ENCODE assay signal across 1 cellular context in genomic region chr19:10695401-10696398, GRCh38.
A peak's percentile ranks its signal among the peaks of the same experiment; 100 is the strongest.
TF ChIP-seq lines count a peak whose summit lies in the region.

No MANE protein-coding gene starts in this region.

TF ChIP-seq in HepG2, 621 proteins besides CTCF, POLR2A, EP300 and RAD21 (continued from another document and continues in another):
- TF ChIP-seq ZSCAN5A (CRISPR knock-in tag; IDR thresholded peaks at IDR 0.05; ENCODE audit: borderline replicate concordance) (peak; percentile 37; the same call in 1 of the 2 replicates), RELA (CRISPR knock-in tag; IDR thresholded peaks at IDR 0.05) (0 out of 2 replicates have a peak, but pooled peaks have one; percentile 33), ZSCAN22 (CRISPR knock-in tag; IDR thresholded peaks at IDR 0.05) (0 out of 2 replicates have a peak, but pooled peaks have one; percentile 36), ZNF891 (CRISPR knock-in tag; IDR thresholded peaks at IDR 0.05) (peak; percentile 98), ZNF746 (CRISPR knock-in tag; IDR thresholded peaks at IDR 0.05) (peak; percentile 26; the same call in 1 of the 2 replicates), BCL6 (CRISPR knock-in tag; IDR thresholded peaks at IDR 0.05) (peak; percentile 68), PRDM15 (CRISPR knock-in tag; IDR thresholded peaks at IDR 0.05) (peak; percentile 59; the same call in 1 of the 2 replicates), SIN3A (IDR thresholded peaks at IDR 0.05; ENCODE audit: borderline replicate concordance, low read depth, low read length) (peak; percentile 99), RXRB (CRISPR knock-in tag; IDR thresholded peaks at IDR 0.05; ENCODE audit: borderline replicate concordance) (peak; percentile 55; the same call in 1 of the 2 replicates), ZNF44 (CRISPR knock-in tag; IDR thresholded peaks at IDR 0.05) (no peak), ZNF543 (CRISPR knock-in tag; IDR thresholded peaks at IDR 0.05) (peak; percentile 85; the same call in 1 of the 2 replicates), ZNF75D (CRISPR knock-in tag; IDR thresholded peaks at IDR 0.05; ENCODE audit: borderline replicate concordance) (0 out of 2 replicates have a peak, but pooled peaks have one; percentile 41), PLRG1 (conservative IDR thresholded peaks at IDR 0.05) (no peak), ZNF839 (CRISPR knock-in tag; IDR thresholded peaks at IDR 0.05; ENCODE audit: borderline replicate concordance) (no peak), KLF15 (CRISPR knock-in tag; IDR thresholded peaks at IDR 0.05; ENCODE audit: borderline replicate concordance) (0 out of 2 replicates have a peak, but pooled peaks have one; percentile 83), ZNF235 (CRISPR knock-in tag; IDR thresholded peaks at IDR 0.05; ENCODE audit: borderline replicate concordance) (peak; percentile 97; the same call in 1 of the 2 replicates), HNRNPUL1 (IDR thresholded peaks at IDR 0.05; ENCODE audit: low read depth, low read length) (no peak), FOXK1 (CRISPR knock-in tag; IDR thresholded peaks at IDR 0.05; ENCODE audit: borderline replicate concordance, low read depth) (peak; percentile 83), ZNF709 (CRISPR knock-in tag; IDR thresholded peaks at IDR 0.05) (peak; percentile 93), ZNF564 (CRISPR knock-in tag; IDR thresholded peaks at IDR 0.05) (peak; percentile 84), KLF12 (CRISPR knock-in tag; IDR thresholded peaks at IDR 0.05; ENCODE audit: borderline replicate concordance) (peak; percentile 60; the same call in 1 of the 2 replicates), JARID2 (CRISPR knock-in tag; IDR thresholded peaks at IDR 0.05; ENCODE audit: insufficient replicate concordance) (peak; percentile 85), GATAD1 (CRISPR knock-in tag; IDR thresholded peaks at IDR 0.05) (peak; percentile 78), ZNF878 (CRISPR knock-in tag; IDR thresholded peaks at IDR 0.05) (peak; percentile 52; the same call in 1 of the 2 replicates), MEIS2 (CRISPR knock-in tag; IDR thresholded peaks at IDR 0.05) (peak; percentile 83; the same call in 1 of the 2 replicates), ZNF512B (CRISPR knock-in tag; IDR thresholded peaks at IDR 0.05; ENCODE audit: borderline replicate concordance) (no peak), ZNF17 (CRISPR knock-in tag; IDR thresholded peaks at IDR 0.05) (no peak), CCAR2 (optimal IDR thresholded peaks at IDR 0.05; ENCODE audit: low read depth, low read length) (no peak), SP2 (CRISPR knock-in tag; IDR thresholded peaks at IDR 0.05) (0 out of 2 replicates have a peak, but pooled peaks have one; percentile 30), ZNF577 (CRISPR knock-in tag; IDR thresholded peaks at IDR 0.05; ENCODE audit: borderline replicate concordance, low read depth) (peak; percentile 69; the same call in 1 of the 2 replicates), MYNN (CRISPR knock-in tag; IDR thresholded peaks at IDR 0.05; ENCODE audit: low read depth) (peak; percentile 95), HOXA3 (CRISPR knock-in tag; IDR thresholded peaks at IDR 0.05) (peak; percentile 77), ZNF296 (CRISPR knock-in tag; conservative IDR thresholded peaks at IDR 0.05) (peak; percentile 86; the same call in 1 of the 2 replicates), ATF3 (CRISPR knock-in tag; IDR thresholded peaks at IDR 0.05) (peak; percentile 77; the same call in 1 of the 2 replicates), HDAC1 (CRISPR knock-in tag; IDR thresholded peaks at IDR 0.05) (peak; percentile 94), ZNF431 (CRISPR knock-in tag; IDR thresholded peaks at IDR 0.05; ENCODE audit: borderline replicate concordance, low read depth) (0 out of 2 replicates have a peak, but pooled peaks have one; percentile 59), EEA1 (CRISPR knock-in tag; IDR thresholded peaks at IDR 0.05; ENCODE audit: borderline replicate concordance) (peak; percentile 56; the same call in 1 of the 2 replicates), ZMYM2 (CRISPR knock-in tag; IDR thresholded peaks at IDR 0.05) (no peak), MYC (CRISPR knock-in tag; IDR thresholded peaks at IDR 0.05; ENCODE audit: borderline replicate concordance) (peak; percentile 63; the same call in 1 of the 2 replicates), WIZ (CRISPR knock-in tag; IDR thresholded peaks at IDR 0.05) (peak; percentile 97), EED (CRISPR knock-in tag; IDR thresholded peaks at IDR 0.05) (no peak), ZNF160 (CRISPR knock-in tag; IDR thresholded peaks at IDR 0.05) (peak; percentile 77; the same call in 1 of the 2 replicates), ZNF572 (CRISPR knock-in tag; IDR thresholded peaks at IDR 0.05) (peak; percentile 57; the same call in 1 of the 2 replicates), RCOR2 (CRISPR knock-in tag; IDR thresholded peaks at IDR 0.05) (0 out of 2 replicates have a peak, but pooled peaks have one; percentile 35), MTF1 (CRISPR knock-in tag; IDR thresholded peaks at IDR 0.05) (peak; percentile 76), AHR (CRISPR knock-in tag; IDR thresholded peaks at IDR 0.05) (peak; percentile 96), ZMYM4 (CRISPR knock-in tag; IDR thresholded peaks at IDR 0.05) (peak; percentile 58)
- TF ChIP-seq, protein P1, sequence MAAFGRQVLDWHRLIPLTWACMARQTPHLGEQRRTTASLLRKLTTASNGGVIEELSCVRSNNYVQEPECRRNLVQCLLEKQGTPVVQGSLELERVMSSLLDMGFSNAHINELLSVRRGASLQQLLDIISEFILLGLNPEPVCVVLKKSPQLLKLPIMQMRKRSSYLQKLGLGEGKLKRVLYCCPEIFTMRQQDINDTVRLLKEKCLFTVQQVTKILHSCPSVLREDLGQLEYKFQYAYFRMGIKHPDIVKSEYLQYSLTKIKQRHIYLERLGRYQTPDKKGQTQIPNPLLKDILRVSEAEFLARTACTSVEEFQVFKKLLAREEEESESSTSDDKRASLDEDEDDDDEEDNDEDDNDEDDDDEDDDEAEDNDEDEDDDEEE (CRISPR knock-in tag; IDR thresholded peaks at IDR 0.05) = peak; percentile 99
- TF ChIP-seq, protein P2, sequence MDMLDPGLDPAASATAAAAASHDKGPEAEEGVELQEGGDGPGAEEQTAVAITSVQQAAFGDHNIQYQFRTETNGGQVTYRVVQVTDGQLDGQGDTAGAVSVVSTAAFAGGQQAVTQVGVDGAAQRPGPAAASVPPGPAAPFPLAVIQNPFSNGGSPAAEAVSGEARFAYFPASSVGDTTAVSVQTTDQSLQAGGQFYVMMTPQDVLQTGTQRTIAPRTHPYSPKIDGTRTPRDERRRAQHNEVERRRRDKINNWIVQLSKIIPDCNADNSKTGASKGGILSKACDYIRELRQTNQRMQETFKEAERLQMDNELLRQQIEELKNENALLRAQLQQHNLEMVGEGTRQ (IDR thresholded peaks at IDR 0.05; ENCODE audit: low read depth, low read length) = no peak
- TF ChIP-seq, protein P2 (CRISPR knock-in tag; IDR thresholded peaks at IDR 0.05; ENCODE audit: borderline replicate concordance) = no peak
- TF ChIP-seq, protein P3, sequence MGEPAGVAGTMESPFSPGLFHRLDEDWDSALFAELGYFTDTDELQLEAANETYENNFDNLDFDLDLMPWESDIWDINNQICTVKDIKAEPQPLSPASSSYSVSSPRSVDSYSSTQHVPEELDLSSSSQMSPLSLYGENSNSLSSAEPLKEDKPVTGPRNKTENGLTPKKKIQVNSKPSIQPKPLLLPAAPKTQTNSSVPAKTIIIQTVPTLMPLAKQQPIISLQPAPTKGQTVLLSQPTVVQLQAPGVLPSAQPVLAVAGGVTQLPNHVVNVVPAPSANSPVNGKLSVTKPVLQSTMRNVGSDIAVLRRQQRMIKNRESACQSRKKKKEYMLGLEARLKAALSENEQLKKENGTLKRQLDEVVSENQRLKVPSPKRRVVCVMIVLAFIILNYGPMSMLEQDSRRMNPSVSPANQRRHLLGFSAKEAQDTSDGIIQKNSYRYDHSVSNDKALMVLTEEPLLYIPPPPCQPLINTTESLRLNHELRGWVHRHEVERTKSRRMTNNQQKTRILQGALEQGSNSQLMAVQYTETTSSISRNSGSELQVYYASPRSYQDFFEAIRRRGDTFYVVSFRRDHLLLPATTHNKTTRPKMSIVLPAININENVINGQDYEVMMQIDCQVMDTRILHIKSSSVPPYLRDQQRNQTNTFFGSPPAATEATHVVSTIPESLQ (CRISPR knock-in tag; conservative IDR thresholded peaks at IDR 0.05) = peak; percentile 97
- TF ChIP-seq, protein P4, sequence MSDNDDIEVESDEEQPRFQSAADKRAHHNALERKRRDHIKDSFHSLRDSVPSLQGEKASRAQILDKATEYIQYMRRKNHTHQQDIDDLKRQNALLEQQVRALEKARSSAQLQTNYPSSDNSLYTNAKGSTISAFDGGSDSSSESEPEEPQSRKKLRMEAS (IDR thresholded peaks at IDR 0.05) = peak; percentile 44
- TF ChIP-seq, protein P5, sequence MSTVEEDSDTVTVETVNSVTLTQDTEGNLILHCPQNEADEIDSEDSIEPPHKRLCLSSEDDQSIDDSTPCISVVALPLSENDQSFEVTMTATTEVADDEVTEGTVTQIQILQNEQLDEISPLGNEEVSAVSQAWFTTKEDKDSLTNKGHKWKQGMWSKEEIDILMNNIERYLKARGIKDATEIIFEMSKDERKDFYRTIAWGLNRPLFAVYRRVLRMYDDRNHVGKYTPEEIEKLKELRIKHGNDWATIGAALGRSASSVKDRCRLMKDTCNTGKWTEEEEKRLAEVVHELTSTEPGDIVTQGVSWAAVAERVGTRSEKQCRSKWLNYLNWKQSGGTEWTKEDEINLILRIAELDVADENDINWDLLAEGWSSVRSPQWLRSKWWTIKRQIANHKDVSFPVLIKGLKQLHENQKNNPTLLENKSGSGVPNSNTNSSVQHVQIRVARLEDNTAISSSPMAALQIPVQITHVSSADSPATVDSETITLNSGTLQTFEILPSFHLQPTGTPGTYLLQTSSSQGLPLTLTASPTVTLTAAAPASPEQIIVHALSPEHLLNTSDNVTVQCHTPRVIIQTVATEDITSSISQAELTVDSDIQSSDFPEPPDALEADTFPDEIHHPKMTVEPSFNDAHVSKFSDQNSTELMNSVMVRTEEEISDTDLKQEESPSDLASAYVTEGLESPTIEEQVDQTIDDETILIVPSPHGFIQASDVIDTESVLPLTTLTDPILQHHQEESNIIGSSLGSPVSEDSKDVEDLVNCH (CRISPR knock-in tag; IDR thresholded peaks at IDR 0.05) = 0 out of 2 replicates have a peak, but pooled peaks have one; percentile 49
